ENCODE assay signal across 1 cellular context in genomic region chr4:44678094-44679023, GRCh38.
TF ChIP-seq lines count a peak whose summit lies in the region.

Gene GUF1 (plus strand): TSS chr4:44678420. CDS start chr4:44678623, 203 bp downstream.

TF ChIP-seq in GM23338, 12 proteins besides CTCF, POLR2A, EP300 and RAD21 (continued from another document):
- TF ChIP-seq ZNF462 (CRISPR knock-in tag; IDR thresholded peaks at IDR 0.05) (no peak), CREB1 (CRISPR knock-in tag; IDR thresholded peaks at IDR 0.05; ENCODE audit: low read depth) (peak; percentile 96), ETS1 (IDR thresholded peaks at IDR 0.05) (peak; percentile 51), ZNF331 (CRISPR knock-in tag; IDR thresholded peaks at IDR 0.05; ENCODE audit: low read depth) (no peak), EZH2 (IDR thresholded peaks at IDR 0.05; ENCODE audit: low read depth, unreplicated experiment) (no peak), EZH2phosphoT487 (IDR thresholded peaks at IDR 0.05; ENCODE audit: unreplicated experiment) (no peak)
